1 cellular context compared by ENCODE assay signal in genomic region chr17:78356163-78356713, GRCh38.
TF ChIP-seq lines count a peak whose summit lies in the region.

No MANE protein-coding gene starts in this region.

TF ChIP-seq in GM12878, 131 proteins besides CTCF, POLR2A, EP300 and RAD21 (continued from another document):
- TF ChIP-seq ZNF687 (IDR thresholded peaks at IDR 0.05) = no peak; the same call in none of the 2 replicates
- no peak for TF ChIP-seq ZNF24 (IDR thresholded peaks at IDR 0.05)
- TF ChIP-seq SUZ12 (IDR thresholded peaks at IDR 0.05; ENCODE audit: unreplicated experiment) = no peak
- no peak for TF ChIP-seq ATF3 (IDR thresholded peaks at IDR 0.05; ENCODE audit: borderline replicate concordance, extremely low read depth, low read depth, low read length)
- TF ChIP-seq USF1 (IDR thresholded peaks at IDR 0.05; ENCODE audit: borderline replicate concordance, extremely low read length, insufficient read depth, low read depth, low read length) = no peak
- peak; percentile 56; the same call in 1 of the 2 replicates for TF ChIP-seq SPI1 (IDR thresholded peaks at IDR 0.05; ENCODE audit: borderline replicate concordance, insufficient read depth, low read depth, low read length)
- TF ChIP-seq TCF12 (IDR thresholded peaks at IDR 0.05; ENCODE audit: low read depth, low read length) = no peak; the same call in 1 of the 2 replicates
TF ChIP-seq in GM12878: peak in this region for 53.
